10 cellular contexts compared by ENCODE assay signal in the genomic region with DNA sequence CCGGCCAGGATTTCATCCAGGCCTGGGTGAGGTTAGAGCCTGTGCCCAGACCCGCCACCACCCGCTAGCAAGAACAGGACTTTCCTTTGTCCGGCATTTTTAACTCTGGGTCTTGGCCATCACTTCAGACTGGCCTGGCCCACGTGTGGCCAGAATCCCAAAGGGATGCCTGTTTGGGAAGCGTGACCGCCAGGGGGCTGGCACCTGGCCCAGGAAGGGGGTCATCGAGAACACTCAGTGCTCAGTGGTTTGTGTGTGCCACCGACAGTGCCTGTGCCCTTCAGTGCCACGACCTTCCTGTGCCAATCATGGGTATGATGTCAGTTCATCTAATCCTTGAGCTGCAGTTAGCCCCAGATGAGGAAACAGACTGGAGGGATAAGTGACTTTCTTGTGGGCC.
DNase-seq lines count a peak whose midpoint lies in the region; ATAC-seq and TF ChIP-seq lines count a peak whose summit lies in the region.
"Had no signal": no experiment of that assay in that cellular context is flagged by ENCODE, and none has a peak within 500 bp of the region (broad histone marks: within the 10 kb centered on the region; RNA-seq: fewer than 3 reads in every experiment).

No MANE protein-coding gene starts in this region.

- no peak for ATAC-seq in IMR-90 (ENCODE audit: low read depth)
- no peak for ATAC-seq in GM21737 (IDR thresholded peaks at IDR 0.05; ENCODE audit: unreplicated experiment)

- peak overlapping the region; percentile 60 for H3K14ac ChIP-seq in IMR-90 (replicated peaks; ENCODE audit: low read depth, low read length)

- H3K23ac ChIP-seq in IMR-90 (ENCODE audit: low read depth, low read length), result peak overlapping the region; percentile 53; the same call in 1 of the 2 replicates

- peaks cover 43 to 94% of the 10 kb centered on the region in 2 experiments; a peak in 3 of 4 replicates for H3K79me1 ChIP-seq in IMR-90 (ENCODE audit: low read depth in 1 of 2, low read length in 2 of 2)

- H4K20me1 ChIP-seq in IMR-90 (ENCODE audit: insufficient read depth, low read length), result peaks cover 2% of the 10 kb centered on the region; the same call in 1 of the 2 replicates

- peak overlapping the region; percentile 11 for H2AK9ac ChIP-seq in IMR-90 (replicated peaks; ENCODE audit: low read depth, low read length, poor library complexity)

- H3K27me3 ChIP-seq in IMR-90 (ENCODE audit: control insufficient read depth, insufficient read depth, low read length), result no peaks in the 10 kb centered on the region
- H3K27me3 ChIP-seq in esophagus muscularis mucosa, result no peaks in the 10 kb centered on the region

- H3K9me1 ChIP-seq in IMR-90 (ENCODE audit: insufficient read depth, low read length), result peaks cover 57% of the 10 kb centered on the region

- H2AK5ac ChIP-seq in IMR-90 (ENCODE audit: low read depth, low read length), result peak overlapping the region; percentile 99

- H3K27ac ChIP-seq in IMR-90 (ENCODE audit: insufficient read depth, low read length) (peak overlapping the region; percentile 94), esophagus muscularis mucosa (replicated peaks in 1 of 4) (peak overlapping the region; percentile 85 to 90 (median 88))

- no peak overlapping the region for H3K18ac ChIP-seq in IMR-90 (ENCODE audit: low read depth, low read length)

- dilution Hi-C loops in IMR-90 (cut with HindIII; ENCODE audit: low sequenced_read_pairs, unreplicated experiment), result no loop called here

- peak overlapping the region; percentile 98 for H4K91ac ChIP-seq in IMR-90 (ENCODE audit: insufficient read depth, low read depth, low read length)

- H2BK5ac ChIP-seq in IMR-90 (ENCODE audit: low read depth, low read length, poor library complexity, severe bottlenecking), result peak overlapping the region; percentile 100

- H3K4me1 ChIP-seq in IMR-90 (ENCODE audit: control insufficient read depth, insufficient read depth, low read length) (peaks cover 72% of the 10 kb centered on the region), esophagus muscularis mucosa (peaks cover 99 to 100% (median 100%) of the 10 kb centered on the region in 4 donors)

- no peak overlapping the region for H3K56ac ChIP-seq in IMR-90 (ENCODE audit: extremely low read depth, insufficient read depth, low read length)

- POLR2A ChIA-PET in IMR-90 (lab: Charles Lee; ENCODE audit: unreplicated experiment), result no interaction called here

- H3K4ac ChIP-seq in IMR-90 (ENCODE audit: low read depth, low read length), result peak overlapping the region; percentile 98

- in situ Hi-C loops in IMR-90 (cut with MboI; ENCODE audit: low sequenced_read_pairs), result no loop called here

- 91% methylated on average over 9 of the region's 10 CpGs; no CpG with 5 or more reads in 1 of the 2 experiments for WGBS in IMR-90 (ENCODE audit: extremely low coverage in 2 of 2, insufficient read length in 1 of 2), 2 experiments
- WGBS in esophagus muscularis mucosa, result 40% methylated on average over 2 of the region's 10 CpGs

- no peak for TF ChIP-seq POLR2A in IMR-90 (IDR thresholded peaks at IDR 0.05; ENCODE audit: low read depth, low read length)
- no peak for TF ChIP-seq POLR2A in esophagus muscularis mucosa (IDR thresholded peaks at IDR 0.05; ENCODE audit: low read depth)

- BruUV-seq in IMR-90 (replicated peaks; lab: Mats Ljungman, UMichigan), result no TSS peak

- peak overlapping the region; percentile 88 to 94; a peak in 3 of 4 replicates for H4K8ac ChIP-seq in IMR-90 (ENCODE audit: low read depth in 2 of 2, low read length in 2 of 2)

- peak overlapping the region; percentile 98 for H2BK120ac ChIP-seq in IMR-90 (ENCODE audit: low read depth, low read length)

- no peak overlapping the region for H3K9ac ChIP-seq in IMR-90 (ENCODE audit: low read depth, low read length)

- DNase-seq in IMR-90, result no peak
- no peak for DNase-seq in esophagus muscularis mucosa (ENCODE audit: extremely low spot score)
- peak; percentile 64 for DNase-seq in medulla oblongata (ENCODE audit: extremely low spot score)
- DNase-seq in superior temporal gyrus (ENCODE audit: extremely low spot score), result peak; percentile 38
- DNase-seq in stimulated activated CD4-positive, alpha-beta T cell treated with anti-CD3 and anti-CD28 coated beads, Interleukin-2, amount 100 ng/mL, for 24 hours, result no peak
- no peak for DNase-seq in stimulated activated CD4-positive, alpha-beta T cell treated with anti-CD3 and anti-CD28 coated beads, Interleukin-2, amount 100 ng/mL, for 48 hours
- DNase-seq in NCI-H2081 treated with DMSO at 0.1 percent for 48 hours (lab: John Stamatoyannopoulos, UW), result no peak
- DNase-seq: activated CD8-positive, alpha-beta memory T cell treated with anti-CD3 and anti-CD28 coated beads for 24 hours; activated naive CD4-positive, alpha-beta T cell treated with anti-CD3 and anti-CD28 coated beads, Interleukin-2, amount 10 ng/mL, durations not matched to agents 7 days and 5 days had no signal

- CTCF ChIA-PET in IMR-90 (lab: Yijun Ruan, JAX), result no interaction called here

- no peak overlapping the region; the same call in 1 of the 2 replicates for H4K5ac ChIP-seq in IMR-90 (ENCODE audit: low read depth, low read length)

- H2BK20ac ChIP-seq in IMR-90 (ENCODE audit: low read depth, low read length), result peak overlapping the region; percentile 99

- no peak overlapping the region for H3K4me3 ChIP-seq in IMR-90 (ENCODE audit: insufficient read depth, low read depth, low read length)
- H3K4me3 ChIP-seq in esophagus muscularis mucosa, result no peak overlapping the region

- intact Hi-C loops in IMR-90 (cut with micrococcal nuclease), result no loop called here
- intact Hi-C loops in esophagus muscularis mucosa (cut with DNase I), result no loop called here

- no peak overlapping the region for H3K4me2 ChIP-seq in IMR-90 (ENCODE audit: low read depth, low read length)

- no peak for TF ChIP-seq RAD21 in IMR-90 (IDR thresholded peaks at IDR 0.05; ENCODE audit: low read length)

- TF ChIP-seq CTCF in IMR-90 (conservative IDR thresholded peaks at IDR 0.05; ENCODE audit: low read depth, low read length) (no peak), esophagus muscularis mucosa (IDR thresholded peaks at IDR 0.05) (no peak)

- peak overlapping the region; percentile 30; the same call in 2 of the 3 replicates for H2BK15ac ChIP-seq in IMR-90 (ENCODE audit: low read depth, low read length)

- H3K9me3 ChIP-seq in IMR-90 (ENCODE audit: control insufficient read depth, insufficient read depth, low read length), result no peaks in the 10 kb centered on the region
- no peaks in the 10 kb centered on the region for H3K9me3 ChIP-seq in esophagus muscularis mucosa

- no peak for TF ChIP-seq EP300 in esophagus muscularis mucosa (IDR thresholded peaks at IDR 0.05)

- H3K36me3 ChIP-seq in IMR-90 (ENCODE audit: control insufficient read depth, insufficient read depth, low read length) (peaks cover 30% of the 10 kb centered on the region), esophagus muscularis mucosa (no peaks in the 10 kb centered on the region)

- no peak overlapping the region for H2AFZ ChIP-seq in IMR-90 (replicated peaks; ENCODE audit: low read length, poor library complexity)

TF ChIP-seq in IMR-90, 13 proteins besides CTCF, POLR2A, EP300 and RAD21:
- TF ChIP-seq RFX5 (IDR thresholded peaks at IDR 0.05; ENCODE audit: low read depth, low read length) (no peak), RCOR1 (IDR thresholded peaks at IDR 0.05; ENCODE audit: insufficient replicate concordance, low read length) (no peak), MXI1 (IDR thresholded peaks at IDR 0.05; ENCODE audit: borderline replicate concordance, low read depth, low read length) (no peak), ELK1 (IDR thresholded peaks at IDR 0.05; ENCODE audit: borderline replicate concordance, low read depth, low read length) (no peak), NFE2L2 (IDR thresholded peaks at IDR 0.05; ENCODE audit: low read depth, low read length) (no peak), FOS (IDR thresholded peaks at IDR 0.05; ENCODE audit: low read depth, low read length) (no peak), MAZ (IDR thresholded peaks at IDR 0.05; ENCODE audit: borderline replicate concordance, low read depth, low read length) (no peak), BHLHE40 (IDR thresholded peaks at IDR 0.05; ENCODE audit: low read depth, low read length) (no peak), MAFK (IDR thresholded peaks at IDR 0.05; ENCODE audit: low read depth, low read length) (no peak), CHD1 (IDR thresholded peaks at IDR 0.05; ENCODE audit: low read depth, low read length) (no peak)
- TF ChIP-seq, protein P1, sequence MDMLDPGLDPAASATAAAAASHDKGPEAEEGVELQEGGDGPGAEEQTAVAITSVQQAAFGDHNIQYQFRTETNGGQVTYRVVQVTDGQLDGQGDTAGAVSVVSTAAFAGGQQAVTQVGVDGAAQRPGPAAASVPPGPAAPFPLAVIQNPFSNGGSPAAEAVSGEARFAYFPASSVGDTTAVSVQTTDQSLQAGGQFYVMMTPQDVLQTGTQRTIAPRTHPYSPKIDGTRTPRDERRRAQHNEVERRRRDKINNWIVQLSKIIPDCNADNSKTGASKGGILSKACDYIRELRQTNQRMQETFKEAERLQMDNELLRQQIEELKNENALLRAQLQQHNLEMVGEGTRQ (IDR thresholded peaks at IDR 0.05; ENCODE audit: low read depth, low read length), result no peak

Comparison
In these comparisons a context has a peak if more than half of its experiments do, and no peak if none do; other contexts are left out.
1. DNase-seq: peak in medulla oblongata (single experiment) and superior temporal gyrus (single experiment); none in IMR-90 (single experiment), esophagus muscularis mucosa (single experiment), stimulated activated CD4-positive, alpha-beta T cell treated with anti-CD3 and anti-CD28 coated beads, Interleukin-2, amount 100 ng/mL, for 24 hours (0 of 2), stimulated activated CD4-positive, alpha-beta T cell treated with anti-CD3 and anti-CD28 coated beads, Interleukin-2, amount 100 ng/mL, for 48 hours (0 of 2) and NCI-H2081 treated with DMSO at 0.1 percent for 48 hours (single experiment).